Comparison of ENCODE assay signal across 8 cellular contexts in genomic region chr9:89593776-89594427, GRCh38. TPM values are rescaled to one million over a fixed set of nuclear protein-coding genes. Genes with fewer than 3 reads are reported as not detected.
DNase-seq lines count a peak whose midpoint lies in the region; ATAC-seq and TF ChIP-seq lines count a peak whose summit lies in the region.

No MANE protein-coding gene starts in this region.

- no peaks in the 10 kb centered on the region for H3K36me3 ChIP-seq in neutrophil

- no peak overlapping the region for H3K27ac Mint-ChIP-seq in activated CD4-positive, alpha-beta memory T cell treated with anti-CD3 and anti-CD28 coated beads, Interleukin-2, amount 10 ng/mL, durations not matched to agents 7 days and 5 days

- POLR2A ChIA-PET in activated CD4-positive, alpha-beta memory T cell treated with anti-CD3 and anti-CD28 coated beads, Interleukin-2, amount 10 ng/mL, durations not matched to agents 7 days and 5 days (lab: Charles Lee): interaction anchor here (1.4 kb wide), 1 partner anchor 11 kb away, joined by 4 read pairs; the partner anchor contains the start of gene GADD45G

- no peak for DNase-seq in AG09319 (ENCODE audit: extremely low read depth, low read depth)
- DNase-seq in NCI-H69 (lab: John Stamatoyannopoulos, UW): peak; percentile 87
- peak; percentile 65 for DNase-seq in activated CD4-positive, alpha-beta memory T cell treated with anti-CD3 and anti-CD28 coated beads, Interleukin-2, amount 10 ng/mL, durations not matched to agents 7 days and 5 days
- peak; percentile 42 for DNase-seq in epithelial cell of esophagus (ENCODE audit: low read depth)
- DNase-seq in NCI-H128 (lab: John Stamatoyannopoulos, UW; ENCODE audit: unreplicated experiment): no peak

- no peak overlapping the region for H3K4me3 Mint-ChIP-seq in activated CD4-positive, alpha-beta memory T cell treated with anti-CD3 and anti-CD28 coated beads, Interleukin-2, amount 10 ng/mL, durations not matched to agents 7 days and 5 days

- peak; percentile 60 for TF ChIP-seq CTCF in AG09319 (IDR thresholded peaks at IDR 0.05; ENCODE audit: low read depth, low read length)
- peak; percentile 74 for TF ChIP-seq CTCF in epithelial cell of esophagus (IDR thresholded peaks at IDR 0.05; ENCODE audit: insufficient read depth, low read depth, low read length, missing control alignments)
- TF ChIP-seq CTCF in neutrophil (IDR thresholded peaks at IDR 0.05): peak; percentile 54

- H3K9me3 Mint-ChIP-seq in activated CD4-positive, alpha-beta memory T cell treated with anti-CD3 and anti-CD28 coated beads, Interleukin-2, amount 10 ng/mL, durations not matched to agents 7 days and 5 days: no peaks in the 10 kb centered on the region

- H3K36me3 Mint-ChIP-seq in activated CD4-positive, alpha-beta memory T cell treated with anti-CD3 and anti-CD28 coated beads, Interleukin-2, amount 10 ng/mL, durations not matched to agents 7 days and 5 days (ENCODE audit: low read depth): no peaks in the 10 kb centered on the region

- H3K9me3 ChIP-seq in neutrophil: no peaks in the 10 kb centered on the region

- H3K4me1 Mint-ChIP-seq in activated CD4-positive, alpha-beta memory T cell treated with anti-CD3 and anti-CD28 coated beads, Interleukin-2, amount 10 ng/mL, durations not matched to agents 7 days and 5 days: no peaks in the 10 kb centered on the region

- no peak overlapping the region for H3K27ac ChIP-seq in neutrophil

- CTCF ChIA-PET in activated CD4-positive, alpha-beta memory T cell treated with anti-CD3 and anti-CD28 coated beads, Interleukin-2, amount 10 ng/mL, durations not matched to agents 7 days and 5 days (lab: Charles Lee): interaction anchor here (0.7 to 3.7 kb wide), 33 partner anchors 8 to 549 kb away, joined by 3 to 23 read pairs (median 4); no protein-coding TSS in a partner anchor

- no peaks in the 10 kb centered on the region for H3K4me1 ChIP-seq in neutrophil (ENCODE audit: control insufficient read depth in 1 of 2, insufficient read depth in 1 of 2, low read depth in 1 of 2, low read length in 1 of 2)

- H3K27me3 ChIP-seq in neutrophil: no peaks in the 10 kb centered on the region

- no peak overlapping the region for H3K4me3 ChIP-seq in epithelial cell of esophagus (ENCODE audit: low read length)
- H3K4me3 ChIP-seq in neutrophil (ENCODE audit: low read depth in 1 of 2, low read length in 1 of 2): no peak overlapping the region

- ATAC-seq in GM19395 (IDR thresholded peaks at IDR 0.05; ENCODE audit: unreplicated experiment) (peak; percentile 70), HG02870 (IDR thresholded peaks at IDR 0.05; ENCODE audit: unreplicated experiment) (no peak)

- peaks cover 20% of the 10 kb centered on the region for H3K27me3 Mint-ChIP-seq in activated CD4-positive, alpha-beta memory T cell treated with anti-CD3 and anti-CD28 coated beads, Interleukin-2, amount 10 ng/mL, durations not matched to agents 7 days and 5 days

RNA-seq across cellular contexts. Expression of gene GADD45G, which starts 10.9 kb away (rescaled TPM):
- 10 to 100 TPM; 40.0 to 40.4 TPM for total RNA-seq in activated CD4-positive, alpha-beta memory T cell treated with anti-CD3 and anti-CD28 coated beads, Interleukin-2, amount 10 ng/mL, durations not matched to agents 7 days and 5 days

Comparison
In these comparisons a context has a peak if more than half of its experiments do, and no peak if none do; other contexts are left out.
1. DNase-seq: peak in NCI-H69 (single experiment), activated CD4-positive, alpha-beta memory T cell treated with anti-CD3 and anti-CD28 coated beads, Interleukin-2, amount 10 ng/mL, durations not matched to agents 7 days and 5 days (single experiment) and epithelial cell of esophagus (single experiment); none in AG09319 (single experiment) and NCI-H128 (single experiment).
2. Peak in every context shown above with its lines, with median percentiles within 50 percentile points of each other: CTCF ChIP-seq.